ENCODE assay signal across 9 cellular contexts in the genomic region with DNA sequence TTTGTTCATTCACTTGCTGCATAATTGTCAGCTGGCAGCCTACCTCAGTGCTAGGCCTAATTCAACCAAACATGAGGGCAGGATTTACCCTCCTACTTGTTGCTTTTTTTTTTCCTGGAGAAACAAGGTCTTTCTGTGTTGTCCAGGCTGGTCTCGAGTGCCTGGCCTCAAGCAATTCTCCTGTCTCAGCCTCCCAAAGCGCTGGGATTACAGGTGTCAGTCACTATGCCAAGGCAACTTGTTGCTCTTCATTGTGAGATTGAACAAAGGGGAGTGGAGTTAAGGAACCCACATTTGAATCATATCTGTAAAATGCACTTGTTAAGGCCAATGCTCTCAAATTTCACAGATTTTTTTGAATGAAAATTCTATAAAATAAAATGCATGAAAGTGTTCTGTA.
"Had no signal": no experiment of that assay in that cellular context is flagged by ENCODE, and none has a peak within 500 bp of the region (broad histone marks: within the 10 kb centered on the region; RNA-seq: fewer than 3 reads in every experiment).

No MANE protein-coding gene starts in this region.

- ATAC-seq: activated CD4-positive, alpha-beta T cell treated with anti-CD3 and anti-CD28 coated beads for 36 hours; activated CD4-positive, CD25-positive, alpha-beta regulatory T cell treated with anti-CD3 and anti-CD28 coated beads, Interleukin-2, amount 50 U/mL, for 24 hours; activated CD8-positive, alpha-beta memory T cell treated with anti-CD3 and anti-CD28 coated beads, Interleukin-2, amount 10 ng/mL, durations not matched to agents 7 days and 5 days; activated CD8-positive, alpha-beta T cell treated with anti-CD3 and anti-CD28 coated beads for 36 hours; activated CD8-positive, alpha-beta T cell treated with anti-CD3 and anti-CD28 coated beads, Interleukin-2, amount 10 ng/mL, durations not matched to agents 7 days and 5 days; T-helper 17 cell; WTC11 had no signal

- H3K27ac ChIP-seq: VCaP, WERI-Rb-1 had no signal

- H3K36me3 ChIP-seq: WERI-Rb-1 had no signal
